In genomic region chr16:27324851-27325301, GRCh38 we compare ENCODE assay signal across 11 cellular contexts. TPM values are rescaled to one million over a fixed set of nuclear protein-coding genes. Genes with fewer than 3 reads are reported as not detected.
A peak's percentile ranks its signal among the peaks of the same experiment; 100 is the strongest.
DNase-seq lines count a peak whose midpoint lies in the region; ATAC-seq, FAIRE-seq and TF ChIP-seq lines count a peak whose summit lies in the region.
"Had no signal": no experiment of that assay in that cellular context is flagged by ENCODE, and none has a peak within 500 bp of the region (broad histone marks: within the 10 kb centered on the region; RNA-seq: fewer than 3 reads in every experiment).

No MANE protein-coding gene starts in this region.

- peaks cover 91% of the 10 kb centered on the region for H3K79me2 ChIP-seq in keratinocyte (ENCODE audit: control insufficient read depth, insufficient read depth, low read length)

- H3K27me3 Mint-ChIP-seq in activated CD4-positive, alpha-beta memory T cell treated with anti-CD3 and anti-CD28 coated beads, Interleukin-2, amount 10 ng/mL, durations not matched to agents 7 days and 5 days: no peaks in the 10 kb centered on the region

- H2AFZ ChIP-seq in keratinocyte (ENCODE audit: control insufficient read depth, low read length): no peak overlapping the region

- no peak for TF ChIP-seq CTCF in HL-60 (IDR thresholded peaks at IDR 0.05; ENCODE audit: insufficient read depth, low read length)
- no peak for TF ChIP-seq CTCF in keratinocyte (optimal IDR thresholded peaks at IDR 0.05 in 1 of 3, IDR thresholded peaks at IDR 0.05 in 1 of 3, conservative IDR thresholded peaks at IDR 0.05 in 1 of 3; ENCODE audit: extremely low read depth in 1 of 3, insufficient read depth in 2 of 3, low read length in 3 of 3)
- no peak for TF ChIP-seq CTCF in spleen (IDR thresholded peaks at IDR 0.05 in 8 of 11, conservative IDR thresholded peaks at IDR 0.05 in 3 of 11)

- H3K9ac ChIP-seq in keratinocyte (ENCODE audit: control insufficient read depth, extremely low read depth, insufficient read depth, low read length): no peak overlapping the region

- H3K36me3 ChIP-seq in keratinocyte (ENCODE audit: control insufficient read depth in 2 of 2, extremely low read depth in 1 of 2, insufficient read depth in 2 of 2, low read length in 2 of 2) (peaks cover 0 to 24% of the 10 kb centered on the region in 2 experiments), spleen (peaks cover 0 to 37% (median 1%) of the 10 kb centered on the region in 6 donors)

- H3K4me1 ChIP-seq in keratinocyte (ENCODE audit: control insufficient read depth, extremely low read depth, insufficient read depth, low read length) (peaks cover 63% of the 10 kb centered on the region), spleen (peaks cover 79 to 100% (median 99%) of the 10 kb centered on the region in 6 donors)

- H3K4me1 Mint-ChIP-seq in activated CD4-positive, alpha-beta memory T cell treated with anti-CD3 and anti-CD28 coated beads, Interleukin-2, amount 10 ng/mL, durations not matched to agents 7 days and 5 days: peaks cover 94% of the 10 kb centered on the region

- H3K4me3 ChIP-seq in HL-60 (replicated peaks; ENCODE audit: insufficient read depth, low read length): no peak overlapping the region
- no peak overlapping the region for H3K4me3 ChIP-seq in keratinocyte (ENCODE audit: control insufficient read depth in 2 of 3, extremely low read depth in 1 of 3, insufficient read depth in 2 of 3, low read depth in 1 of 3, low read length in 3 of 3)
- H3K4me3 ChIP-seq in spleen: no peak overlapping the region
- H3K4me3 ChIP-seq: lung had no signal

- CTCF ChIA-PET in activated CD4-positive, alpha-beta memory T cell treated with anti-CD3 and anti-CD28 coated beads, Interleukin-2, amount 10 ng/mL, durations not matched to agents 7 days and 5 days (lab: Charles Lee): no interaction called here

- no peaks in the 10 kb centered on the region for H3K9me3 Mint-ChIP-seq in activated CD4-positive, alpha-beta memory T cell treated with anti-CD3 and anti-CD28 coated beads, Interleukin-2, amount 10 ng/mL, durations not matched to agents 7 days and 5 days

- WGBS in spleen, 5 donors: 77 to 87% (median 85%) methylated on average over 12 of the region's 12 CpGs

- no peak overlapping the region for H3K4me3 Mint-ChIP-seq in activated CD4-positive, alpha-beta memory T cell treated with anti-CD3 and anti-CD28 coated beads, Interleukin-2, amount 10 ng/mL, durations not matched to agents 7 days and 5 days

- ATAC-seq in HG02840 (IDR thresholded peaks at IDR 0.05; ENCODE audit: low FRiP score, unreplicated experiment) (no peak), HG03175 (IDR thresholded peaks at IDR 0.05; ENCODE audit: unreplicated experiment) (no peak), HG03520 (IDR thresholded peaks at IDR 0.05; ENCODE audit: unreplicated experiment) (no peak)

- peaks cover 85% of the 10 kb centered on the region for H3K36me3 Mint-ChIP-seq in activated CD4-positive, alpha-beta memory T cell treated with anti-CD3 and anti-CD28 coated beads, Interleukin-2, amount 10 ng/mL, durations not matched to agents 7 days and 5 days (ENCODE audit: low read depth)

- H4K20me1 ChIP-seq in keratinocyte (ENCODE audit: control insufficient read depth, extremely low read depth, insufficient read depth, low read length): no peaks in the 10 kb centered on the region

- H3K9me3 ChIP-seq in keratinocyte (ENCODE audit: control insufficient read depth, low read depth, low read length): no peaks in the 10 kb centered on the region
- no peaks in the 10 kb centered on the region for H3K9me3 ChIP-seq in spleen

- no peak for FAIRE-seq in keratinocyte (lab: Jason Lieb, UNC)
- FAIRE-seq: endometrium had no signal

- H3K27me3 ChIP-seq in HL-60 (ENCODE audit: insufficient read depth, poor library complexity, severe bottlenecking): no peaks in the 10 kb centered on the region
- H3K27me3 ChIP-seq in keratinocyte (ENCODE audit: control insufficient read depth, extremely low read depth, insufficient read depth, low read length): no peaks in the 10 kb centered on the region
- no peaks in the 10 kb centered on the region for H3K27me3 ChIP-seq in spleen (replicated peaks in 1 of 7)

- H3K27ac ChIP-seq in HL-60 (replicated peaks) (peak overlapping the region; percentile 18; the same call in 1 of the 2 replicates), keratinocyte (ENCODE audit: control insufficient read depth, insufficient read depth, low read length) (peak overlapping the region; percentile 34), spleen (peak overlapping the region in 7 of 8 donors; percentile 55 to 100 (median 94))

- intact Hi-C loops in spleen (cut with DNase I; ENCODE audit: low total_unique reads): no loop called here

- POLR2A ChIA-PET in activated CD4-positive, alpha-beta memory T cell treated with anti-CD3 and anti-CD28 coated beads, Interleukin-2, amount 10 ng/mL, durations not matched to agents 7 days and 5 days (lab: Charles Lee): interaction anchor here (1.4 to 7.3 kb wide), 3 partner anchors 8 to 145 kb away, joined by 3 to 82 read pairs (median 15); no protein-coding TSS in a partner anchor

- no peak for TF ChIP-seq POLR2A in spleen (IDR thresholded peaks at IDR 0.05)

- H3K27ac Mint-ChIP-seq in activated CD4-positive, alpha-beta memory T cell treated with anti-CD3 and anti-CD28 coated beads, Interleukin-2, amount 10 ng/mL, durations not matched to agents 7 days and 5 days: peak overlapping the region; percentile 68

- no peak for DNase-seq in HL-60 (ENCODE audit: low read depth in 1 of 2, low spot score in 1 of 2)
- DNase-seq in activated CD4-positive, alpha-beta memory T cell treated with anti-CD3 and anti-CD28 coated beads, Interleukin-2, amount 10 ng/mL, durations not matched to agents 7 days and 5 days: no peak
- DNase-seq in keratinocyte (ENCODE audit: low read depth, low spot score): no peak
- DNase-seq in spleen: peak; percentile 58
- DNase-seq: NCI-H1417 treated with DMSO at 0.1 percent for 48 hours, SIG-M5 had no signal

- peaks cover 3% of the 10 kb centered on the region for H3K9me1 ChIP-seq in keratinocyte (ENCODE audit: control insufficient read depth, extremely low read depth, insufficient read depth, low read length)

- dilution Hi-C loops in keratinocyte (cut with MboI; ENCODE audit: extremely low pct_ligation_motif_present, low sequenced_read_pairs): no loop called here

- H3K4me2 ChIP-seq in keratinocyte (ENCODE audit: control insufficient read depth, extremely low read depth, insufficient read depth, low read depth, low read length): no peak overlapping the region

RNA-seq across cellular contexts. Expression of gene IL4R, which starts 11.1 kb away (rescaled TPM):
- 100 to 1,000 TPM; 257 to 268 TPM for total RNA-seq in activated CD4-positive, alpha-beta memory T cell treated with anti-CD3 and anti-CD28 coated beads, Interleukin-2, amount 10 ng/mL, durations not matched to agents 7 days and 5 days
- polyA plus RNA-seq in keratinocyte (60.5 to 79.1 TPM (median 77.8 TPM) in 3 replicates), spleen (10 to 100 TPM; 39.3 to 55.5 (median 48.9) TPM)
- polyA plus RNA-seq in keratinocyte (2011; ENCODE audit: low read depth): 27.2 TPM
- 31.6 and 39.6 TPM in 2 replicates for polyA plus RNA-seq in keratinocyte (2011; cell fraction: cytosol; rRNA removed)
- 153 and 169 TPM in 2 replicates for polyA plus RNA-seq in keratinocyte (2011; cell fraction: nucleus; rRNA removed)
- polyA plus RNA-seq in keratinocyte (2012; ENCODE audit: low replicate concordance): 48.6 and 66.4 TPM in 2 replicates
- 90.9 to 242 TPM (median 99.7 TPM) in 3 replicates for polyA minus RNA-seq in keratinocyte
- polyA minus RNA-seq in keratinocyte (2011; cell fraction: cytosol; rRNA and poly(A)+ RNA removed): 54.3 TPM
- polyA minus RNA-seq in keratinocyte (2011; cell fraction: nucleus; rRNA and poly(A)+ RNA removed): 107 and 118 TPM in 2 replicates
- total RNA-seq in spleen: 100 to 1,000 TPM in 6 of 7 donors, 10 to 100 TPM in 1; 78.0 to 319 (median 215) TPM

RNA-seq across cellular contexts. Expression of gene NSMCE1, which starts 56.3 kb away (rescaled TPM):
- 100 to 1,000 TPM; 100 to 106 TPM for total RNA-seq in activated CD4-positive, alpha-beta memory T cell treated with anti-CD3 and anti-CD28 coated beads, Interleukin-2, amount 10 ng/mL, durations not matched to agents 7 days and 5 days
- polyA plus RNA-seq in keratinocyte (54.7 to 59.8 TPM (median 55.9 TPM) in 3 replicates), spleen (10 to 100 TPM; 37.9 to 79.0 (median 41.4) TPM)
- polyA plus RNA-seq in keratinocyte (2011; ENCODE audit: low read depth): 118 TPM
- 38.0 and 44.0 TPM in 2 replicates for polyA plus RNA-seq in keratinocyte (2011; cell fraction: cytosol; rRNA removed)
- 22.4 and 22.7 TPM in 2 replicates for polyA plus RNA-seq in keratinocyte (2011; cell fraction: nucleus; rRNA removed)
- 80.7 and 111 TPM in 2 replicates for polyA plus RNA-seq in keratinocyte (2012; ENCODE audit: low replicate concordance)
- 45.9 to 271 TPM (median 55.7 TPM) in 3 replicates for polyA minus RNA-seq in keratinocyte
- polyA minus RNA-seq in keratinocyte (2011; cell fraction: cytosol; rRNA and poly(A)+ RNA removed): 30.9 TPM
- polyA minus RNA-seq in keratinocyte (2011; cell fraction: nucleus; rRNA and poly(A)+ RNA removed): 15.0 and 16.2 TPM in 2 replicates
- total RNA-seq in spleen: 10 to 100 TPM; 18.4 to 41.4 (median 31.7) TPM

Comparison
In these comparisons a context has a peak if more than half of its experiments do, and no peak if none do; other contexts are left out.
1. H3K27ac ChIP-seq: peak in every context shown above with its lines; median percentile 94 in spleen; 34 in keratinocyte; 18 in HL-60.